ENCODE assay signal across 8 cellular contexts in the genomic region with DNA sequence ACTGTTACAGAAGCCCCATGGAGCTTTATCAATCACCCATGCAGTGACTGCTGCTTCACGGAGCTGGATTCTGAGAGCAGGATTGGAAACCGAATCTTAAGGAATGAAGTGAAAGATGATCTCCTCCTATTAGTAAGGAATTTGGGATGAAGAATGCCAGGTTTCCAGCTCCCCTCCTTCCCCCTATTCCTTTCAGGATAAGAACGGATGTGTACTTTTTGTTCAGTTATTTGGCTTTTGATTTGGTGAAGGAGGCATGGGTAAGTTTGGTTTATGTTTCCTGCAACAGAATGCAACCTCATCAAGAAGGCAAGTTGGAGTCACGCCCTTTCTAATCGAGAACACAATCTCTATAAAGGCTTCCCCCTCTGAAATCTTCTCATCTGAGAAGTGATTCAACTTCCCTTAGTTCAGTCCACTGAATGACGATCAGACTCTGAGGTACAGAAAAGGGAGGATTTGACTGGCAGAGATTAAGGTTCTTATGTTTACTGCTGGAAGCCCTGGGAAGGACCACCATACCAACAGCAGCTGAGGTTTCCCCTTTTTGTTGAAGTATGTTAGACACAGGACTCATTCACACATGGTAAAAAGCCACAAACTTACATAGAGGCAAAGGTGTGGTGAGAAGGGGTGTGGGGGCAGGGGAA. TPM values are rescaled to one million over a fixed set of nuclear protein-coding genes. Genes with fewer than 3 reads are reported as not detected.
DNase-seq lines count a peak whose midpoint lies in the region; ATAC-seq and TF ChIP-seq lines count a peak whose summit lies in the region.

No MANE protein-coding gene starts in this region.

- peaks cover 75 to 94% of the 10 kb centered on the region in 2 donors for H3K4me1 Mint-ChIP-seq in natural killer cell

- BruUV-seq in PC-9 (replicated peaks; lab: Mats Ljungman, UMichigan), result no TSS peak

- no peak overlapping the region for H3K27ac ChIP-seq in PC-9

- peaks cover 22% of the 10 kb centered on the region for H3K79me2 ChIP-seq in PC-9 (ENCODE audit: low read depth)

- no peaks in the 10 kb centered on the region for H3K27me3 Mint-ChIP-seq in natural killer cell (ENCODE audit: low read depth in 2 of 2)

- no peaks in the 10 kb centered on the region for H3K36me3 ChIP-seq in PC-9 (ENCODE audit: low read depth)

- intact Hi-C loops in PC-9 (cut with micrococcal nuclease; ENCODE audit: unreplicated experiment) (no loop called here), natural killer cell (cut with micrococcal nuclease) (loop anchor here (5.0 kb wide), 1 partner anchor 314 kb away; a partner anchor contains a TSS)

- H3K4me3 Mint-ChIP-seq in natural killer cell, result peak overlapping the region; percentile 87

- H3F3A ChIP-seq in PC-9 (ENCODE audit: insufficient read depth, low read depth), result no peaks in the 10 kb centered on the region

- TF ChIP-seq CTCF in PC-9 (conservative IDR thresholded peaks at IDR 0.05) (no peak), choroid plexus epithelial cell (conservative IDR thresholded peaks at IDR 0.05; ENCODE audit: low read depth, low read length) (no peak), natural killer cell (IDR thresholded peaks at IDR 0.05) (no peak)

- POLR2A ChIA-PET in PC-9 (lab: Charles Lee; ENCODE audit: unreplicated experiment), result interaction anchor here (0.6 kb wide), 1 partner anchor 32 kb away, joined by 4 read pairs; no protein-coding TSS in a partner anchor

- peaks cover 20% of the 10 kb centered on the region for H3K4me1 ChIP-seq in PC-9 (replicated peaks; ENCODE audit: insufficient read depth)

- H3K4me3 ChIP-seq in PC-9 (no peak overlapping the region), choroid plexus epithelial cell (ENCODE audit: low read depth, low read length) (peak overlapping the region; percentile 14)

- H3K4me2 ChIP-seq in PC-9, result peak overlapping the region; percentile 26; the same call in 1 of the 2 replicates

- no peaks in the 10 kb centered on the region for H3K9me2 ChIP-seq in PC-9 (ENCODE audit: insufficient read depth)

- H2AFZ ChIP-seq in PC-9, result no peak overlapping the region

- peak; percentile 17 for DNase-seq in Daoy (ENCODE audit: low read depth)
- DNase-seq in PC-9, result no peak
- peak; percentile 54 for DNase-seq in choroid plexus epithelial cell (ENCODE audit: low read depth)
- DNase-seq in natural killer cell, result peak; percentile 26
- no peak for DNase-seq in SW 1271 (lab: John Stamatoyannopoulos, UW)
- no peak for DNase-seq in cerebellum (ENCODE audit: low spot score)
- no peak for DNase-seq in HuH-7.5 (ENCODE audit: low spot score)

- no peaks in the 10 kb centered on the region for H3K9me3 Mint-ChIP-seq in natural killer cell

- peak overlapping the region; percentile 95 to 98 for H3K27ac Mint-ChIP-seq in natural killer cell

- ATAC-seq in natural killer cell, result peak; percentile 66 to 84 (median 71)
- ATAC-seq in HG03460 (IDR thresholded peaks at IDR 0.05; ENCODE audit: unreplicated experiment), result no peak

- no peaks in the 10 kb centered on the region for H3K36me3 Mint-ChIP-seq in natural killer cell

- H3K27me3 ChIP-seq in PC-9 (ENCODE audit: insufficient read depth, low read depth), result no peaks in the 10 kb centered on the region

- H4K20me1 ChIP-seq in PC-9 (ENCODE audit: insufficient read depth), result no peaks in the 10 kb centered on the region

- CTCF ChIA-PET in PC-9 (lab: Charles Lee), result no interaction called here

- H3K9me3 ChIP-seq in PC-9 (ENCODE audit: insufficient read depth, low read depth), result no peaks in the 10 kb centered on the region

RNA-seq across cellular contexts. Expression of a gene that starts 5.5 kb away (rescaled TPM):
- 13.4 and 24.5 TPM in 2 replicates for total RNA-seq in Daoy (2014; rRNA removed; shearing (Covaris generic))
- total RNA-seq in PC-9 (2021) (29.4 and 32.1 TPM in 2 replicates), natural killer cell (100 to 1,000 TPM; 108 to 156 (median 142) TPM), cerebellum (57.5 TPM)

Comparison
In these comparisons a context has a peak if more than half of its experiments do, and no peak if none do; other contexts are left out.
1. DNase-seq: peak in Daoy (single experiment), choroid plexus epithelial cell (single experiment) and natural killer cell (single experiment); none in PC-9 (0 of 2), SW 1271 (0 of 2), cerebellum (single experiment) and HuH-7.5 (single experiment).